Comparison of ENCODE assay signal across 22 cellular contexts in genomic region chr19:1630012-1630411, GRCh38.
"Had no signal": no experiment of that assay in that cellular context is flagged by ENCODE, and none has a peak within 500 bp of the region (broad histone marks: within the 10 kb centered on the region; RNA-seq: fewer than 3 reads in every experiment).

No MANE protein-coding gene starts in this region.

- H3K4me3 ChIP-seq: colonic mucosa, esophagus squamous epithelium, heart right ventricle, lung, mucosa of descending colon, prostate gland, right lobe of liver, suprapubic skin, transverse colon, vagina had no signal

- H3K9me3 ChIP-seq: colonic mucosa, esophagus squamous epithelium, mucosa of descending colon, prostate gland, right lobe of liver, suprapubic skin, transverse colon, vagina had no signal

- H3K27me3 ChIP-seq: colonic mucosa, esophagus squamous epithelium, heart right ventricle, right lobe of liver, suprapubic skin, transverse colon, vagina had no signal

- H3K36me3 ChIP-seq: colonic mucosa, prostate gland, right lobe of liver had no signal

- ATAC-seq: effector memory CD8-positive, alpha-beta T cell; left colon; mucosa of descending colon; natural killer cell treated with Interleukin-12 subunit alpha and Interleukin-12 subunit beta and Interleukin-15 and Interleukin-18, amount 100 ng/mL, for 72 hours; right lobe of liver; stimulated activated naive B cell treated with anti-CD40 and anti-IgM and Interleukin-4, amounts not matched to agents 10 μg/mL and 1 μg/mL and 100 μg/mL, for 72 hours had no signal

- DNase-seq: colonic mucosa; effector memory CD8-positive, alpha-beta T cell; erythroblast; esophagus squamous epithelium; foreskin melanocyte; glutamatergic neuron; heart right ventricle; hippocampal formation; left colon; mucosa of descending colon; naive B cell; right lobe of liver; small intestine; stimulated activated CD4-positive, alpha-beta T cell treated with anti-CD3 and anti-CD28 coated beads, Interleukin-15, amount 100 ng/mL, for 24 hours; stimulated activated CD4-positive, alpha-beta T cell treated with anti-CD3 and anti-CD28 coated beads, Interleukin-2, amount 100 ng/mL, for 48 hours; stimulated activated naive B cell treated with anti-CD40 and anti-IgM and Interleukin-4, amounts not matched to agents 10 μg/mL and 1 μg/mL and 100 μg/mL, for 72 hours; transverse colon had no signal

- H3K27ac ChIP-seq: colonic mucosa, esophagus squamous epithelium, heart right ventricle, prostate gland, right lobe of liver, suprapubic skin, transverse colon, vagina had no signal

- H3K4me1 ChIP-seq: esophagus squamous epithelium, heart right ventricle, prostate gland, right lobe of liver, vagina had no signal
